Comparison of ENCODE assay signal across 17 cellular contexts in the genomic region with DNA sequence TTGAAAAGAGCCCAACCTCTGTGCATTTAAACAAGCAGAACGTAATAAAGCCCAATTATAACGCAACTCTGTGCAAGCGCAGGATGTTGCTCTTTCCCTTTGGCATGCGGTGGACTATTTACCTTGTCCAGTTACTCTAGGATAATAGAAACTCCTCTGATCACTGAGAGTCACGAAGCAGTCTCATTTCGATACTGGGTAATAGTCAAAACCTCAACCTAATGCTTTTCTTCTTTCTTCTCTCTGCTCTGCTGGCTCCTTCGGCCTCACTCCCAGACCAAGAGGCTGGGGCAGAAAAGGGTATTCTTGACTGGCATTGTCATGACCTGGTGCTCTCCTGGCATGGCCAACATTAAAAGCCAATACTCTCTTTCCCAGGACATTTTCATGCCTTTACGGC.
DNase-seq lines count a peak whose midpoint lies in the region; ATAC-seq, FAIRE-seq and TF ChIP-seq lines count a peak whose summit lies in the region.
"Had no signal": no experiment of that assay in that cellular context is flagged by ENCODE, and none has a peak within 500 bp of the region (broad histone marks: within the 10 kb centered on the region; RNA-seq: fewer than 3 reads in every experiment).

No MANE protein-coding gene starts in this region.

- DNase-seq in kidney (no peak), NCI-H2107 (lab: John Stamatoyannopoulos, UW) (no peak)
- no peak for DNase-seq in activated CD4-positive, alpha-beta memory T cell treated with anti-CD3 and anti-CD28 coated beads, Interleukin-2, amount 10 ng/mL, durations not matched to agents 7 days and 5 days
- DNase-seq in activated CD4-positive, alpha-beta T cell treated with anti-CD3 and anti-CD28 coated beads for 36 hours = no peak
- DNase-seq: activated B cell treated with CpG ODN at 0.5 μM for 24 hours; activated T-cell treated with anti-CD3 and anti-CD28 coated beads, Interleukin-2, amount 50 U/mL, for 4 hours; CD4-positive, CD25-positive, alpha-beta regulatory T cell; endodermal cell; GF-D8; left ventricle myocardium superior; NCI-H510A treated with DMSO at 0.1 percent for 48 hours; stimulated activated naive CD4-positive, alpha-beta T cell had no signal

- H3K4me1 ChIP-seq in kidney (ENCODE audit: control insufficient read depth in 1 of 2, insufficient read depth in 1 of 2, low read depth in 1 of 2, low read length in 2 of 2) = no peaks in the 10 kb centered on the region

- no peak overlapping the region for H3K4me3 ChIP-seq in kidney (ENCODE audit: low read length in 2 of 2)
- H3K4me3 ChIP-seq: neural progenitor cell had no signal

- H3K4me1 Mint-ChIP-seq in activated CD4-positive, alpha-beta memory T cell treated with anti-CD3 and anti-CD28 coated beads, Interleukin-2, amount 10 ng/mL, durations not matched to agents 7 days and 5 days = no peaks in the 10 kb centered on the region
- H3K4me1 Mint-ChIP-seq in activated CD4-positive, alpha-beta T cell treated with anti-CD3 and anti-CD28 coated beads for 36 hours = no peaks in the 10 kb centered on the region
- H3K4me1 Mint-ChIP-seq: activated B cell treated with CpG ODN at 0.5 μM for 24 hours; CD4-positive, CD25-positive, alpha-beta regulatory T cell; endodermal cell had no signal

- intact Hi-C loops in kidney (cut with DNase I) = no loop called here
- intact Hi-C loops in activated CD4-positive, alpha-beta T cell treated with anti-CD3 and anti-CD28 coated beads for 36 hours (cut with DNase I, micrococcal nuclease) = no loop called here

- H3K27me3 Mint-ChIP-seq in activated CD4-positive, alpha-beta memory T cell treated with anti-CD3 and anti-CD28 coated beads, Interleukin-2, amount 10 ng/mL, durations not matched to agents 7 days and 5 days = peaks cover 2% of the 10 kb centered on the region
- H3K27me3 Mint-ChIP-seq in activated CD4-positive, alpha-beta T cell treated with anti-CD3 and anti-CD28 coated beads for 36 hours = peaks cover 3% of the 10 kb centered on the region
- H3K27me3 Mint-ChIP-seq: activated B cell treated with CpG ODN at 0.5 μM for 24 hours had no signal

- H3K9me3 Mint-ChIP-seq in activated CD4-positive, alpha-beta memory T cell treated with anti-CD3 and anti-CD28 coated beads, Interleukin-2, amount 10 ng/mL, durations not matched to agents 7 days and 5 days = no peaks in the 10 kb centered on the region
- H3K9me3 Mint-ChIP-seq in activated CD4-positive, alpha-beta T cell treated with anti-CD3 and anti-CD28 coated beads for 36 hours (ENCODE audit: low read depth) = no peaks in the 10 kb centered on the region
- H3K9me3 Mint-ChIP-seq: activated B cell treated with CpG ODN at 0.5 μM for 24 hours; activated T-cell treated with anti-CD3 and anti-CD28 coated beads, Interleukin-2, amount 50 U/mL, for 4 hours; endodermal cell; neural progenitor cell had no signal

- no peaks in the 10 kb centered on the region for H3K36me3 ChIP-seq in kidney (ENCODE audit: control insufficient read depth in 1 of 2, insufficient read depth in 2 of 2, low read length in 2 of 2)
- H3K36me3 ChIP-seq: neural progenitor cell had no signal

- TF ChIP-seq CTCF in kidney (IDR thresholded peaks at IDR 0.05; ENCODE audit: borderline replicate concordance, extremely low read depth, insufficient read depth) = no peak

- H3K27ac Mint-ChIP-seq in activated CD4-positive, alpha-beta memory T cell treated with anti-CD3 and anti-CD28 coated beads, Interleukin-2, amount 10 ng/mL, durations not matched to agents 7 days and 5 days = no peak overlapping the region
- H3K27ac Mint-ChIP-seq in activated CD4-positive, alpha-beta T cell treated with anti-CD3 and anti-CD28 coated beads for 36 hours = no peak overlapping the region
- H3K27ac Mint-ChIP-seq: activated B cell treated with CpG ODN at 0.5 μM for 24 hours; CD4-positive, CD25-positive, alpha-beta regulatory T cell; endodermal cell; neural progenitor cell had no signal

- no peak for FAIRE-seq in kidney (lab: Jason Lieb, UNC)

- CTCF ChIA-PET in activated CD4-positive, alpha-beta memory T cell treated with anti-CD3 and anti-CD28 coated beads, Interleukin-2, amount 10 ng/mL, durations not matched to agents 7 days and 5 days (lab: Charles Lee) = no interaction called here
- CTCF ChIA-PET in activated CD4-positive, alpha-beta T cell treated with anti-CD3 and anti-CD28 coated beads for 36 hours (lab: Charles Lee) = no interaction called here

- no peak overlapping the region for H3K9ac ChIP-seq in kidney (ENCODE audit: low read length in 2 of 2)
- H3K9ac ChIP-seq: neural progenitor cell had no signal

- no peak overlapping the region for H3K27ac ChIP-seq in kidney (ENCODE audit: low read depth in 2 of 2, low read length in 2 of 2)
- H3K27ac ChIP-seq: neural progenitor cell had no signal

- no peaks in the 10 kb centered on the region for H3K9me3 ChIP-seq in kidney (ENCODE audit: control insufficient read depth in 1 of 2, low read length in 2 of 2)

- no peak overlapping the region for H3K4me3 Mint-ChIP-seq in activated CD4-positive, alpha-beta memory T cell treated with anti-CD3 and anti-CD28 coated beads, Interleukin-2, amount 10 ng/mL, durations not matched to agents 7 days and 5 days
- no peak overlapping the region for H3K4me3 Mint-ChIP-seq in activated CD4-positive, alpha-beta T cell treated with anti-CD3 and anti-CD28 coated beads for 36 hours
- H3K4me3 Mint-ChIP-seq: activated B cell treated with CpG ODN at 0.5 μM for 24 hours; activated T-cell treated with anti-CD3 and anti-CD28 coated beads, Interleukin-2, amount 50 U/mL, for 4 hours; CD4-positive, CD25-positive, alpha-beta regulatory T cell; endodermal cell; neural progenitor cell had no signal

- peak; percentile 87 for ATAC-seq in GM18867 (IDR thresholded peaks at IDR 0.05; ENCODE audit: unreplicated experiment)
- ATAC-seq in GM21423 (IDR thresholded peaks at IDR 0.05; ENCODE audit: unreplicated experiment) = peak; percentile 64
- peak; percentile 74 for ATAC-seq in HG02970 (IDR thresholded peaks at IDR 0.05; ENCODE audit: low FRiP score, unreplicated experiment)
- peak; percentile 63 for ATAC-seq in HG03575 (IDR thresholded peaks at IDR 0.05; ENCODE audit: extremely low read depth, insufficient number of reproducible peaks, low FRiP score, unreplicated experiment)
- ATAC-seq in activated CD4-positive, alpha-beta T cell treated with anti-CD3 and anti-CD28 coated beads for 36 hours = no peak
- ATAC-seq: activated T-cell treated with anti-CD3 and anti-CD28 coated beads, Interleukin-2, amount 50 U/mL, for 4 hours; left ventricle myocardium superior had no signal

- H3K36me3 Mint-ChIP-seq in activated CD4-positive, alpha-beta memory T cell treated with anti-CD3 and anti-CD28 coated beads, Interleukin-2, amount 10 ng/mL, durations not matched to agents 7 days and 5 days (ENCODE audit: low read depth) = no peaks in the 10 kb centered on the region
- no peaks in the 10 kb centered on the region for H3K36me3 Mint-ChIP-seq in activated CD4-positive, alpha-beta T cell treated with anti-CD3 and anti-CD28 coated beads for 36 hours (ENCODE audit: low read depth)
- H3K36me3 Mint-ChIP-seq: CD4-positive, CD25-positive, alpha-beta regulatory T cell; neural progenitor cell had no signal

- POLR2A ChIA-PET in activated CD4-positive, alpha-beta memory T cell treated with anti-CD3 and anti-CD28 coated beads, Interleukin-2, amount 10 ng/mL, durations not matched to agents 7 days and 5 days (lab: Charles Lee) = no interaction called here
- POLR2A ChIA-PET in activated CD4-positive, alpha-beta T cell treated with anti-CD3 and anti-CD28 coated beads for 36 hours (lab: Charles Lee) = no interaction called here
